Comparison of ENCODE assay signal across 11 cellular contexts in genomic region chr10:44968101-44968886, GRCh38. TPM values are rescaled to one million over a fixed set of nuclear protein-coding genes. Genes with fewer than 3 reads are reported as not detected.
A peak's percentile ranks its signal among the peaks of the same experiment; 100 is the strongest.
DNase-seq lines count a peak whose midpoint lies in the region; ATAC-seq and TF ChIP-seq lines count a peak whose summit lies in the region.
"Had no signal": no experiment of that assay in that cellular context is flagged by ENCODE, and none has a peak within 500 bp of the region (broad histone marks: within the 10 kb centered on the region; RNA-seq: fewer than 3 reads in every experiment).

No MANE protein-coding gene starts in this region.

- H3K27ac ChIP-seq in right lobe of liver = peak overlapping the region; percentile 5 to 61 (median 56)
- H3K27ac ChIP-seq in thoracic aorta = peak overlapping the region in 1 of 2 donors; percentile 57
- H3K27ac ChIP-seq: 22Rv1, cardiac muscle cell had no signal

- H3K9me3 Mint-ChIP-seq in activated naive CD8-positive, alpha-beta T cell treated with anti-CD3 and anti-CD28 coated beads, Interleukin-2, amount 10 ng/mL, durations not matched to agents 7 days and 5 days = no peaks in the 10 kb centered on the region

- peaks cover 2% of the 10 kb centered on the region for H3K36me3 Mint-ChIP-seq in activated naive CD8-positive, alpha-beta T cell treated with anti-CD3 and anti-CD28 coated beads, Interleukin-2, amount 10 ng/mL, durations not matched to agents 7 days and 5 days

- peak; percentile 82 for ATAC-seq in activated naive CD8-positive, alpha-beta T cell treated with anti-CD3 and anti-CD28 coated beads, Interleukin-2, amount 10 ng/mL, durations not matched to agents 7 days and 5 days (ENCODE audit: low read depth)
- ATAC-seq in right lobe of liver (peak; percentile 12 to 41 (median 20)), thoracic aorta (ENCODE audit: insufficient number of reproducible peaks, low FRiP score, low read depth) (peak; percentile 27), GM19452 (IDR thresholded peaks at IDR 0.05; ENCODE audit: unreplicated experiment) (no peak)
- ATAC-seq: PC-3 had no signal

- H3K27me3 Mint-ChIP-seq in activated naive CD8-positive, alpha-beta T cell treated with anti-CD3 and anti-CD28 coated beads, Interleukin-2, amount 10 ng/mL, durations not matched to agents 7 days and 5 days = no peaks in the 10 kb centered on the region

- H3K27ac Mint-ChIP-seq in activated naive CD8-positive, alpha-beta T cell treated with anti-CD3 and anti-CD28 coated beads, Interleukin-2, amount 10 ng/mL, durations not matched to agents 7 days and 5 days = peak overlapping the region; percentile 85

- peaks cover 0 to 18% (median 0%) of the 10 kb centered on the region in 4 donors for H3K36me3 ChIP-seq in right lobe of liver
- H3K36me3 ChIP-seq in thoracic aorta = peaks cover 14% of the 10 kb centered on the region

- WGBS in right lobe of liver (ENCODE audit: insufficient coverage, low coverage, low lambda C conversion rate, missing lambda C conversion rate) = 36% methylated on average over 5 of the region's 8 CpGs

- H3K4me3 Mint-ChIP-seq in activated naive CD8-positive, alpha-beta T cell treated with anti-CD3 and anti-CD28 coated beads, Interleukin-2, amount 10 ng/mL, durations not matched to agents 7 days and 5 days = peak overlapping the region; percentile 66

- H3K4me1 ChIP-seq in right lobe of liver (peaks cover 0 to 56% (median 10%) of the 10 kb centered on the region in 4 donors), thoracic aorta (ENCODE audit: control insufficient read depth in 1 of 2, low read depth in 2 of 2) (peaks cover 49 to 51% of the 10 kb centered on the region in 2 donors)

- peaks cover 36% of the 10 kb centered on the region for H3K4me1 Mint-ChIP-seq in activated naive CD8-positive, alpha-beta T cell treated with anti-CD3 and anti-CD28 coated beads, Interleukin-2, amount 10 ng/mL, durations not matched to agents 7 days and 5 days

- H3K9me3 ChIP-seq in right lobe of liver (no peaks in the 10 kb centered on the region), thoracic aorta (no peaks in the 10 kb centered on the region)

- H3K27me3 ChIP-seq in right lobe of liver (no peaks in the 10 kb centered on the region), thoracic aorta (replicated peaks; ENCODE audit: insufficient read depth) (no peaks in the 10 kb centered on the region)
- H3K27me3 ChIP-seq: cardiac muscle cell had no signal

- intact Hi-C loops in right lobe of liver (cut with DNase I) = no loop called here

- no peak for TF ChIP-seq POLR2A in right lobe of liver (IDR thresholded peaks at IDR 0.05)

- POLR2A ChIA-PET in activated naive CD8-positive, alpha-beta T cell treated with anti-CD3 and anti-CD28 coated beads, Interleukin-2, amount 10 ng/mL, durations not matched to agents 7 days and 5 days (lab: Charles Lee) = interaction anchor here (1.0 to 2.6 kb wide), 10 partner anchors 9 to 1319 kb away, joined by 3 to 16 read pairs (median 4); partner anchors contain the start of genes DEPP1, RASSF4, ZNF22 and ZNF32

- TF ChIP-seq CTCF in right lobe of liver (IDR thresholded peaks at IDR 0.05) = no peak
- no peak for TF ChIP-seq CTCF in thoracic aorta (IDR thresholded peaks at IDR 0.05)

- H3K4me3 ChIP-seq in right lobe of liver = no peak overlapping the region
- peak overlapping the region; percentile 3 for H3K4me3 ChIP-seq in thoracic aorta
- H3K4me3 ChIP-seq: cardiac muscle cell had no signal

- peak; percentile 77 for DNase-seq in NK-92 treated with Interleukin-12 subunit alpha and Interleukin-12 subunit beta, amount 100 ng/mL, for 24 hours (lab: John Stamatoyannopoulos, UW)
- no peak for DNase-seq in NK-92 (lab: John Stamatoyannopoulos, UW; ENCODE audit: unreplicated experiment)
- DNase-seq in activated naive CD8-positive, alpha-beta T cell treated with anti-CD3 and anti-CD28 coated beads, Interleukin-2, amount 10 ng/mL, durations not matched to agents 7 days and 5 days = peak; percentile 65
- peak in 2 of 3 donors; percentile 43 to 65 for DNase-seq in right lobe of liver
- DNase-seq in thoracic aorta (ENCODE audit: low spot score) = no peak
- DNase-seq in kidney glomerular epithelial cell (lab: John Stamatoyannopoulos, UW) = no peak
- no peak for DNase-seq in SW480 (ENCODE audit: low spot score)
- DNase-seq: PC-3 had no signal

RNA-seq across cellular contexts. Expression of gene RASSF4, which starts 8.7 kb away (rescaled TPM):
- total RNA-seq in activated naive CD8-positive, alpha-beta T cell treated with anti-CD3 and anti-CD28 coated beads, Interleukin-2, amount 10 ng/mL, durations not matched to agents 7 days and 5 days = 1 to 10 TPM; 3.0 to 3.1 TPM
- total RNA-seq in right lobe of liver = 10 to 100 TPM; 13.6 to 28.5 (median 19.6) TPM
- 10 to 100 TPM; 48.5 to 68.5 TPM for total RNA-seq in thoracic aorta

RNA-seq across cellular contexts. Expression of gene DEPP1, which starts 10.3 kb away (rescaled TPM):
- under 1 TPM in 1 of 2 experiments, not detected in 1; 0.23 TPM for total RNA-seq in activated naive CD8-positive, alpha-beta T cell treated with anti-CD3 and anti-CD28 coated beads, Interleukin-2, amount 10 ng/mL, durations not matched to agents 7 days and 5 days
- total RNA-seq in right lobe of liver (10 to 100 TPM in 5 of 6 experiments, 1 to 10 TPM in 1; 5.3 to 94.6 (median 71.5) TPM), thoracic aorta (100 to 1,000 TPM; 473 to 661 TPM)

RNA-seq across cellular contexts. Expression of gene ZNF22, which starts 32.4 kb away (rescaled TPM):
- total RNA-seq in activated naive CD8-positive, alpha-beta T cell treated with anti-CD3 and anti-CD28 coated beads, Interleukin-2, amount 10 ng/mL, durations not matched to agents 7 days and 5 days = 10 to 100 TPM; 42.8 TPM
- total RNA-seq in right lobe of liver = 10 to 100 TPM; 10.3 to 25.2 (median 12.2) TPM
- 10 to 100 TPM; 16.6 to 20.7 TPM for total RNA-seq in thoracic aorta

RNA-seq across cellular contexts. Expression of gene TMEM72, which starts 57.2 kb away (rescaled TPM):
- total RNA-seq in activated naive CD8-positive, alpha-beta T cell treated with anti-CD3 and anti-CD28 coated beads, Interleukin-2, amount 10 ng/mL, durations not matched to agents 7 days and 5 days = not detected
- total RNA-seq in right lobe of liver (not detected), thoracic aorta (not detected)
- total RNA-seq: PC-3 had no signal

Comparison
In these comparisons a context has a peak if more than half of its experiments do, and no peak if none do; other contexts are left out.
1. DNase-seq: peak in NK-92 treated with Interleukin-12 subunit alpha and Interleukin-12 subunit beta, amount 100 ng/mL, for 24 hours (single experiment), activated naive CD8-positive, alpha-beta T cell treated with anti-CD3 and anti-CD28 coated beads, Interleukin-2, amount 10 ng/mL, durations not matched to agents 7 days and 5 days (single experiment) and right lobe of liver (2 of 3); none in NK-92 (single experiment), thoracic aorta (single experiment), kidney glomerular epithelial cell (single experiment) and SW480 (single experiment).
2. RNA of gene DEPP1, which starts 10.3 kb away (total RNA-seq): 473 to 661 TPM in thoracic aorta and 5.3 to 94.6 TPM in right lobe of liver; 0.23 TPM in activated naive CD8-positive, alpha-beta T cell treated with anti-CD3 and anti-CD28 coated beads, Interleukin-2, amount 10 ng/mL, durations not matched to agents 7 days and 5 days; every median in the first group is over 4 times any median in the second.